Comparison of ENCODE assay signal across 8 cellular contexts in the genomic region with DNA sequence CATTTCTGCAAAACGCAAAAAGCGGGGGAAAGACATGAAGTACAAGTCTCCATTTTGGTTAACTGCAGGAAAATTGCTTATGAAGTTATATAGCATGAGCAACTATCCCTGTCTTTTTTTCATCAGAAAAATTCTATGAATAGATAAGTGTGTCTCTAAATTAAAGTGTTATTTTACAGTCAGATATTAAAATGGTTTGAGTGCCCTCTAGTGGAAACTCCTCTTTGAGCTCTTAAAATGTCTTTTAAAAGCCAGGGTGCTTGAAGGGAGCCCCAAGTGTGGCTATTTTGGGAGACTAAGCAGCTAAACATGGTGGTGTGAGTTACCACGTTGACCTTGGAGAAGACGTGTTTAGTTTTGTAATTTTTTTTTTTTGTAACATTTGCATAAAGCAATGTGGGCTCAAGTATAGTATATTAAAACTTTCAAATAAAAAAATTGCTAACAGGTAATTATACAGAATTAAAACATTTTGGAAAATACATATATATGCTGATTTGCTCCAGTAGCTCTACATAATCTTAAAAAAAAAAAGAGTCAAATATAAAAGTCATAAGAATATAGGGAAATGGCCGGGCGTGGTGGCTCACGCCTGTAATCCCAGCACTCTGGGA.
DNase-seq lines count a peak whose midpoint lies in the region; ATAC-seq and TF ChIP-seq lines count a peak whose summit lies in the region.

No MANE protein-coding gene starts in this region.

- no peak for ATAC-seq in activated CD8-positive, alpha-beta T cell treated with anti-CD3 and anti-CD28 coated beads for 36 hours
- no peak for ATAC-seq in activated CD8-positive, alpha-beta T cell treated with anti-CD3 and anti-CD28 coated beads, Interleukin-2, amount 10 ng/mL, durations not matched to agents 7 days and 5 days

- POLR2A ChIA-PET in activated CD8-positive, alpha-beta T cell treated with anti-CD3 and anti-CD28 coated beads for 36 hours (lab: Charles Lee) = interaction anchor here (0.6 kb wide), 1 partner anchor 38 kb away, joined by 3 read pairs; no protein-coding TSS in a partner anchor
- POLR2A ChIA-PET in activated CD8-positive, alpha-beta T cell treated with anti-CD3 and anti-CD28 coated beads, Interleukin-2, amount 10 ng/mL, durations not matched to agents 7 days and 5 days (lab: Charles Lee) = no interaction called here

- CTCF ChIA-PET in activated CD8-positive, alpha-beta T cell treated with anti-CD3 and anti-CD28 coated beads for 36 hours (lab: Charles Lee) = interaction anchor here (0.6 to 3.2 kb wide), 30 partner anchors 8 to 1442 kb away, joined by 3 to 22 read pairs (median 4); partner anchors contain the start of gene EPHB1
- CTCF ChIA-PET in activated CD8-positive, alpha-beta T cell treated with anti-CD3 and anti-CD28 coated beads, Interleukin-2, amount 10 ng/mL, durations not matched to agents 7 days and 5 days (lab: Charles Lee) = interaction anchor here (0.7 to 2.4 kb wide), 19 partner anchors 8 to 1248 kb away, joined by 3 to 18 read pairs (median 3); partner anchors contain the start of genes EPHB1 and STAG1

- DNase-seq in activated CD8-positive, alpha-beta T cell treated with anti-CD3 and anti-CD28 coated beads for 36 hours = no peak
- DNase-seq in activated CD8-positive, alpha-beta T cell treated with anti-CD3 and anti-CD28 coated beads, Interleukin-2, amount 10 ng/mL, durations not matched to agents 7 days and 5 days = no peak
- peak; percentile 58 for DNase-seq in NCI-H1694 treated with DMSO at 0.1 percent for 48 hours (lab: John Stamatoyannopoulos, UW)
- no peak for DNase-seq in WERI-Rb-1
- DNase-seq in left ventricle myocardium inferior = no peak
- DNase-seq in spleen = no peak
- DNase-seq in effector memory CD4-positive, alpha-beta T cell = no peak
- no peak for DNase-seq in stimulated activated CD8-positive, alpha-beta memory T cell treated with anti-CD3 and anti-CD28 coated beads, Interleukin-4, amount 100 ng/mL, for 48 hours

- H3K4me1 ChIP-seq in left ventricle myocardium inferior (peaks cover 32% of the 10 kb centered on the region), spleen (no peaks in the 10 kb centered on the region)
- no peaks in the 10 kb centered on the region for H3K4me1 ChIP-seq in effector memory CD4-positive, alpha-beta T cell (ENCODE audit: control insufficient read depth, insufficient read depth, low read length, poor library complexity, severe bottlenecking)

- H3K27me3 Mint-ChIP-seq in activated CD8-positive, alpha-beta T cell treated with anti-CD3 and anti-CD28 coated beads for 36 hours = peaks cover 6% of the 10 kb centered on the region
- peaks cover 7% of the 10 kb centered on the region for H3K27me3 Mint-ChIP-seq in activated CD8-positive, alpha-beta T cell treated with anti-CD3 and anti-CD28 coated beads, Interleukin-2, amount 10 ng/mL, durations not matched to agents 7 days and 5 days (ENCODE audit: low read depth)

- no peaks in the 10 kb centered on the region for H3K36me3 ChIP-seq in WERI-Rb-1
- peaks cover 63% of the 10 kb centered on the region for H3K36me3 ChIP-seq in left ventricle myocardium inferior
- no peaks in the 10 kb centered on the region for H3K36me3 ChIP-seq in spleen
- no peaks in the 10 kb centered on the region for H3K36me3 ChIP-seq in effector memory CD4-positive, alpha-beta T cell (ENCODE audit: control insufficient read depth, insufficient read depth, low read length)

- no peak overlapping the region for H3K4me3 Mint-ChIP-seq in activated CD8-positive, alpha-beta T cell treated with anti-CD3 and anti-CD28 coated beads for 36 hours
- H3K4me3 Mint-ChIP-seq in activated CD8-positive, alpha-beta T cell treated with anti-CD3 and anti-CD28 coated beads, Interleukin-2, amount 10 ng/mL, durations not matched to agents 7 days and 5 days = no peak overlapping the region

- no peak overlapping the region for H3K27ac ChIP-seq in WERI-Rb-1
- H3K27ac ChIP-seq in left ventricle myocardium inferior (replicated peaks) = peak overlapping the region; percentile 7
- no peak overlapping the region for H3K27ac ChIP-seq in spleen
- no peak overlapping the region for H3K27ac ChIP-seq in effector memory CD4-positive, alpha-beta T cell (ENCODE audit: insufficient read depth, low read length, poor library complexity, severe bottlenecking)

- no peaks in the 10 kb centered on the region for H3K9me3 ChIP-seq in WERI-Rb-1 (ENCODE audit: severe bottlenecking)
- H3K9me3 ChIP-seq in left ventricle myocardium inferior (replicated peaks) = no peaks in the 10 kb centered on the region
- H3K9me3 ChIP-seq in spleen = no peaks in the 10 kb centered on the region
- H3K9me3 ChIP-seq in effector memory CD4-positive, alpha-beta T cell (ENCODE audit: control insufficient read depth, low read length) = no peaks in the 10 kb centered on the region

- H3K36me3 Mint-ChIP-seq in activated CD8-positive, alpha-beta T cell treated with anti-CD3 and anti-CD28 coated beads for 36 hours (ENCODE audit: low read depth) = no peaks in the 10 kb centered on the region
- no peaks in the 10 kb centered on the region for H3K36me3 Mint-ChIP-seq in activated CD8-positive, alpha-beta T cell treated with anti-CD3 and anti-CD28 coated beads, Interleukin-2, amount 10 ng/mL, durations not matched to agents 7 days and 5 days (ENCODE audit: low read depth)

- no peak for TF ChIP-seq POLR2A in spleen (IDR thresholded peaks at IDR 0.05)

- H3K4me3 ChIP-seq in WERI-Rb-1 (ENCODE audit: low read depth, low read length) (no peak overlapping the region), left ventricle myocardium inferior (no peak overlapping the region), spleen (no peak overlapping the region)
- H3K4me3 ChIP-seq in effector memory CD4-positive, alpha-beta T cell (ENCODE audit: insufficient read depth, low read depth, low read length, poor library complexity, severe bottlenecking) = no peak overlapping the region

- H3K27me3 ChIP-seq in WERI-Rb-1 (ENCODE audit: insufficient read depth, low read depth, severe bottlenecking) = no peaks in the 10 kb centered on the region
- H3K27me3 ChIP-seq in left ventricle myocardium inferior (ENCODE audit: low read depth) = no peaks in the 10 kb centered on the region
- no peaks in the 10 kb centered on the region for H3K27me3 ChIP-seq in spleen (replicated peaks in 1 of 7)
- peaks cover 3% of the 10 kb centered on the region for H3K27me3 ChIP-seq in effector memory CD4-positive, alpha-beta T cell (replicated peaks; ENCODE audit: control insufficient read depth, insufficient read depth, low read length, poor library complexity, severe bottlenecking)

- H3K27ac Mint-ChIP-seq in activated CD8-positive, alpha-beta T cell treated with anti-CD3 and anti-CD28 coated beads for 36 hours = no peak overlapping the region
- no peak overlapping the region for H3K27ac Mint-ChIP-seq in activated CD8-positive, alpha-beta T cell treated with anti-CD3 and anti-CD28 coated beads, Interleukin-2, amount 10 ng/mL, durations not matched to agents 7 days and 5 days

- no peaks in the 10 kb centered on the region for H3K9me3 Mint-ChIP-seq in activated CD8-positive, alpha-beta T cell treated with anti-CD3 and anti-CD28 coated beads for 36 hours
- no peaks in the 10 kb centered on the region for H3K9me3 Mint-ChIP-seq in activated CD8-positive, alpha-beta T cell treated with anti-CD3 and anti-CD28 coated beads, Interleukin-2, amount 10 ng/mL, durations not matched to agents 7 days and 5 days (ENCODE audit: insufficient read depth)

- H3K4me1 Mint-ChIP-seq in activated CD8-positive, alpha-beta T cell treated with anti-CD3 and anti-CD28 coated beads for 36 hours (ENCODE audit: low read depth) = no peaks in the 10 kb centered on the region
- no peaks in the 10 kb centered on the region for H3K4me1 Mint-ChIP-seq in activated CD8-positive, alpha-beta T cell treated with anti-CD3 and anti-CD28 coated beads, Interleukin-2, amount 10 ng/mL, durations not matched to agents 7 days and 5 days (ENCODE audit: low read depth)

- peak; percentile 78 for TF ChIP-seq CTCF in activated CD8-positive, alpha-beta T cell treated with anti-CD3 and anti-CD28 coated beads for 36 hours (IDR thresholded peaks at IDR 0.05)
- TF ChIP-seq CTCF in WERI-Rb-1 (IDR thresholded peaks at IDR 0.05; ENCODE audit: low read depth, low read length) (0 out of 2 replicates have a peak, but pooled peaks have one; percentile 6), left ventricle myocardium inferior (IDR thresholded peaks at IDR 0.05; ENCODE audit: borderline replicate concordance) (peak; percentile 68), spleen (IDR thresholded peaks at IDR 0.05 in 8 of 11, conservative IDR thresholded peaks at IDR 0.05 in 3 of 11) (peak in 7 of 11 experiments; percentile 25 to 51 (median 34))

- WGBS in spleen, 5 donors = 71 to 77% (median 73%) methylated on average over 7 of the region's 7 CpGs

- intact Hi-C loops in activated CD8-positive, alpha-beta T cell treated with anti-CD3 and anti-CD28 coated beads for 36 hours (cut with micrococcal nuclease) = loop anchor here (5.0 kb wide), 1 partner anchor 125 kb away; no protein-coding TSS in a partner anchor
- intact Hi-C loops in left ventricle myocardium inferior (cut with micrococcal nuclease) (loop anchor here (5.0 kb wide), 1 partner anchor 125 kb away; no protein-coding TSS in a partner anchor), spleen (cut with DNase I; ENCODE audit: low total_unique reads) (loop anchor here (5.0 kb wide), 1 partner anchor 135 kb away; no protein-coding TSS in a partner anchor)

Comparison
In these comparisons a context has a peak if more than half of its experiments do, and no peak if none do; other contexts are left out.
1. CTCF ChIP-seq: peak in every context shown above with its lines; median percentile 78 in activated CD8-positive, alpha-beta T cell treated with anti-CD3 and anti-CD28 coated beads for 36 hours; 68 in left ventricle myocardium inferior; 34 in spleen; 6 in WERI-Rb-1.